In genomic region chr10:71962915-71963314, GRCh38 we compare ENCODE assay signal across 9 cellular contexts. TPM values are rescaled to one million over a fixed set of nuclear protein-coding genes. Genes with fewer than 3 reads are reported as not detected.
A peak's percentile ranks its signal among the peaks of the same experiment; 100 is the strongest.
DNase-seq lines count a peak whose midpoint lies in the region; ATAC-seq and TF ChIP-seq lines count a peak whose summit lies in the region.
"Had no signal": no experiment of that assay in that cellular context is flagged by ENCODE, and none has a peak within 500 bp of the region (broad histone marks: within the 10 kb centered on the region; RNA-seq: fewer than 3 reads in every experiment).

No MANE protein-coding gene starts in this region.

- TF ChIP-seq POLR2A in sigmoid colon (IDR thresholded peaks at IDR 0.05), result no peak

- TF ChIP-seq CTCF in RWPE1 (conservative IDR thresholded peaks at IDR 0.05; ENCODE audit: low read depth), result no peak
- no peak for TF ChIP-seq CTCF in sigmoid colon (IDR thresholded peaks at IDR 0.05)

- intact Hi-C loops in sigmoid colon (cut with DNase I), result loop anchor here (5.0 kb wide), 1 partner anchor 66 kb away; no protein-coding TSS in a partner anchor

- POLR2A ChIA-PET in RWPE1 (lab: Yijun Ruan, JAX; ENCODE audit: low non-redundant PET), result no interaction called here

- no peak for TF ChIP-seq EP300 in sigmoid colon (IDR thresholded peaks at IDR 0.05)

- ATAC-seq in HG03439 (IDR thresholded peaks at IDR 0.05; ENCODE audit: unreplicated experiment) (no peak), HG03354 (IDR thresholded peaks at IDR 0.05; ENCODE audit: poor library complexity, severe bottlenecking, unreplicated experiment) (no peak)
- ATAC-seq: foreskin keratinocyte had no signal

- H3K9me3 ChIP-seq in ES-I3 (ENCODE audit: control insufficient read depth, insufficient read depth, low read length) (no peaks in the 10 kb centered on the region), sigmoid colon (no peaks in the 10 kb centered on the region)

- no peaks in the 10 kb centered on the region for H3K36me3 ChIP-seq in ES-I3 (ENCODE audit: insufficient read depth, low read length)
- no peaks in the 10 kb centered on the region for H3K36me3 ChIP-seq in sigmoid colon

- H3K9ac ChIP-seq in ES-I3 (ENCODE audit: low read depth, low read length), result 0 out of 2 replicates have a peak overlapping the region, but pooled peaks have one; percentile 67

- DNase-seq in RWPE1 (ENCODE audit: low spot score) (no peak), globus pallidus (ENCODE audit: low spot score) (peak; percentile 24), sigmoid colon (no peak), H4 (ENCODE audit: low spot score) (no peak), hepatic stellate cell (ENCODE audit: low spot score) (no peak)

- CTCF ChIA-PET in RWPE1 (lab: Yijun Ruan, JAX), result interaction anchor here (0.7 to 1.0 kb wide), 3 partner anchors 8 to 32 kb away, joined by 3 to 4 read pairs (median 3); no protein-coding TSS in a partner anchor

- WGBS in sigmoid colon, 2 donors, result 80 to 94% methylated on average over 6 of the region's 6 CpGs

- H3K27me3 ChIP-seq in sigmoid colon, result no peaks in the 10 kb centered on the region
- H3K27me3 ChIP-seq: foreskin keratinocyte had no signal

- no peak overlapping the region for H3K4me3 ChIP-seq in sigmoid colon

- H3K27ac ChIP-seq in RWPE1, result peak overlapping the region; percentile 93
- H3K27ac ChIP-seq in sigmoid colon, result peak overlapping the region; percentile 93 to 99 (median 93)
- H3K27ac ChIP-seq: foreskin keratinocyte had no signal

- H3K4me1 ChIP-seq in ES-I3 (ENCODE audit: insufficient read depth, low read length), result peaks cover 17% of the 10 kb centered on the region
- peaks cover 0 to 42% (median 36%) of the 10 kb centered on the region in 4 donors for H3K4me1 ChIP-seq in sigmoid colon

RNA-seq across cellular contexts. Expression of gene CHST3, which starts 1.3 kb away (rescaled TPM):
- 10 to 100 TPM; 12.8 to 25.5 (median 16.5) TPM for total RNA-seq in sigmoid colon
- 1 to 10 TPM in 1 of 3 donors, under 1 TPM in 2; 0.23 to 3.6 (median 0.60) TPM for polyA plus RNA-seq in sigmoid colon
- 4.0 and 4.3 TPM in 2 replicates for total RNA-seq in H4 (2014; rRNA removed; shearing (Covaris generic))
